In the genomic region with DNA sequence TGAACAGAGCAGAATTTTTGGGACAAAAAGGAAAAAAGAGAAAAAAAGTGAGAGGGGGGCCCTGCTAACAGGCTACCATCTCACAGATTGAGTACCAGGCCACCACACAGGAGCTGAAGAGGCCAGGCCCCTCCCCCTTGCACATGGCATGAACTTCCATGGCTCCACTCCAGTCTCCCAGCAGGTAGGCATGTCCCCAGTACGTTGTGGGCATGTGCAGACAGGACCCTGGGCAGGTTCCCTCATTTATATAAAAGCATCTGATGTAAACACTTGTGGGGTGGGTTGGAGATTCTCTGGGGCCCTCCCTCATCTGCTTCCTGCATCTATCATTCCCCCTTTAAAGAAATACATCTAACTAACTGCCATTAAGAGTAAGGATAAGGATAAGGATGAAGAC, we compare ENCODE assay signal across 23 cellular contexts. TPM values are rescaled to one million over a fixed set of nuclear protein-coding genes. Genes with fewer than 3 reads are reported as not detected.
"Had no signal": no experiment of that assay in that cellular context is flagged by ENCODE, and none has a peak within 500 bp of the region (broad histone marks: within the 10 kb centered on the region; RNA-seq: fewer than 3 reads in every experiment).

No MANE protein-coding gene starts in this region.

- H3K9me3 Mint-ChIP-seq: effector memory CD8-positive, alpha-beta T cell; immature natural killer cell; nephron; stimulated activated memory B cell treated with anti-CD40 and anti-IgM and Interleukin-4, amounts not matched to agents 10 μg/mL and 1 μg/mL and 100 μg/mL, for 72 hours had no signal

- FAIRE-seq: endometrium, urothelium cell line had no signal

- H3K27ac Mint-ChIP-seq: effector memory CD8-positive, alpha-beta T cell; immature natural killer cell; mesothelial cell of epicardium; naive thymus-derived CD4-positive, alpha-beta T cell; nephron; stimulated activated memory B cell treated with anti-CD40 and anti-IgM and Interleukin-4, amounts not matched to agents 10 μg/mL and 1 μg/mL and 100 μg/mL, for 72 hours had no signal

- H3K27ac ChIP-seq: psoas muscle, sigmoid colon, testis, tibial nerve, upper lobe of left lung had no signal

- H3K4me1 Mint-ChIP-seq: immature natural killer cell; mesothelial cell of epicardium; naive thymus-derived CD4-positive, alpha-beta T cell; nephron; stimulated activated memory B cell treated with anti-CD40 and anti-IgM and Interleukin-4, amounts not matched to agents 10 μg/mL and 1 μg/mL and 100 μg/mL, for 72 hours had no signal

- H3K36me3 Mint-ChIP-seq: immature natural killer cell; mesothelial cell of epicardium; stimulated activated memory B cell treated with anti-CD40 and anti-IgM and Interleukin-4, amounts not matched to agents 10 μg/mL and 1 μg/mL and 100 μg/mL, for 72 hours had no signal

- DNase-seq: cortex of kidney; effector memory CD8-positive, alpha-beta T cell; hypothalamus; immature natural killer cell; islet precursor cell; mesenchymal stem cell; naive thymus-derived CD4-positive, alpha-beta T cell; nucleus accumbens; psoas muscle; right cardiac atrium; sigmoid colon; stimulated activated CD4-positive, alpha-beta T cell treated with anti-CD3 and anti-CD28 coated beads, Interleukin-4, amount 100 ng/mL, for 4 hours; stimulated activated naive CD8-positive, alpha-beta T cell treated with anti-CD3 and anti-CD28 coated beads, Interleukin-15, Interleukin-2, amounts not matched to agents 100 U/mL and 50 U/mL, for 24 hours; substantia nigra; testis; upper lobe of left lung had no signal

- H3K36me3 ChIP-seq: upper lobe of left lung had no signal

- H3K27me3 ChIP-seq: sigmoid colon, testis, tibial nerve, upper lobe of left lung had no signal

- H3K4me1 ChIP-seq: psoas muscle, sigmoid colon, tibial nerve, upper lobe of left lung had no signal

- H3K27me3 Mint-ChIP-seq: naive thymus-derived CD4-positive, alpha-beta T cell had no signal

- H3K4me3 ChIP-seq: lung, psoas muscle, sigmoid colon, testis, tibial nerve, upper lobe of left lung had no signal

- H3K4me3 Mint-ChIP-seq: effector memory CD8-positive, alpha-beta T cell; immature natural killer cell; mesothelial cell of epicardium; naive thymus-derived CD4-positive, alpha-beta T cell; nephron; stimulated activated memory B cell treated with anti-CD40 and anti-IgM and Interleukin-4, amounts not matched to agents 10 μg/mL and 1 μg/mL and 100 μg/mL, for 72 hours had no signal

- H3K9me3 ChIP-seq: psoas muscle, sigmoid colon, testis, tibial nerve, upper lobe of left lung had no signal

RNA-seq across cellular contexts. Expression of a gene that starts 45.0 kb away (rescaled TPM):
- polyA plus RNA-seq: immature natural killer cell; naive thymus-derived CD4-positive, alpha-beta T cell had no signal
